In genomic region chr18:69785466-69785865, GRCh38 we compare ENCODE assay signal across 25 cellular contexts.
"Had no signal": no experiment of that assay in that cellular context is flagged by ENCODE, and none has a peak within 500 bp of the region (broad histone marks: within the 10 kb centered on the region; RNA-seq: fewer than 3 reads in every experiment).

No MANE protein-coding gene starts in this region.

- DNase-seq: activated CD4-positive, alpha-beta T cell treated with anti-CD3 and anti-CD28 coated beads for 1 hour; activated CD4-positive, alpha-beta T cell treated with anti-CD3 and anti-CD28 coated beads, Interleukin-2, amount 50 U/mL, for 1 hour; activated CD8-positive, alpha-beta T cell treated with anti-CD3 and anti-CD28 coated beads, Interleukin-2, amount 10 ng/mL, durations not matched to agents 7 days and 5 days; activated gamma-delta T cell; activated naive CD4-positive, alpha-beta T cell treated with anti-CD3 and anti-CD28 coated beads, Interleukin-2, amount 50 U/mL, for 16 hours; activated naive CD8-positive, alpha-beta T cell treated with anti-CD3 and anti-CD28 coated beads, Interleukin-2, amount 50 U/mL, for 24 hours; aorta; foreskin melanocyte; hippocampal formation; left ventricle myocardium inferior; naive thymus-derived CD8-positive, alpha-beta T cell; ovary; psoas muscle; right cardiac atrium; stimulated activated CD4-positive, alpha-beta T cell treated with anti-CD3 and anti-CD28 coated beads, Interleukin-4, amount 100 ng/mL, for 24 hours; stimulated activated naive CD4-positive, alpha-beta T cell treated with Interleukin-2 at 50 U/mL for 16 hours; T-helper 9 cell had no signal

- H3K9me3 ChIP-seq: left ventricle myocardium inferior, ovary, psoas muscle, thoracic aorta, vagina had no signal

- H3K4me3 ChIP-seq: cardiac muscle cell, left ventricle myocardium inferior, neural progenitor cell, ovary, psoas muscle, thoracic aorta, vagina had no signal

- H3K4me2 ChIP-seq: neural progenitor cell had no signal

- H3K4me1 ChIP-seq: left ventricle myocardium inferior, psoas muscle, vagina had no signal

- H3K36me3 ChIP-seq: cardiac muscle cell, left ventricle myocardium inferior, neural progenitor cell, ovary, thoracic aorta, vagina had no signal

- H3K9ac ChIP-seq: neural progenitor cell had no signal

- H3K4me1 Mint-ChIP-seq: mesothelial cell of epicardium; naive thymus-derived CD8-positive, alpha-beta T cell had no signal

- H3K27me3 ChIP-seq: cardiac muscle cell, neural progenitor cell, ovary, vagina had no signal

- H2AFZ ChIP-seq: neural progenitor cell had no signal

- H3K27ac Mint-ChIP-seq: activated CD8-positive, alpha-beta T cell treated with anti-CD3 and anti-CD28 coated beads, Interleukin-2, amount 10 ng/mL, durations not matched to agents 7 days and 5 days; activated naive CD8-positive, alpha-beta T cell treated with anti-CD3 and anti-CD28 coated beads, Interleukin-2, amount 50 U/mL, for 24 hours; activated T-helper 1 cell treated with anti-CD3 and anti-CD28 coated beads, Interleukin-12 subunit alpha, Interleukin-12 subunit beta, Interleukin-2, Interleukin-4 antibody, amounts not matched to agents 30 ng/mL and 10 ng/mL and 1 ng/mL, durations not matched to agents 14 hours and 24 hours and 36 hours; mesothelial cell of epicardium; naive thymus-derived CD8-positive, alpha-beta T cell; neural progenitor cell; type B pancreatic cell had no signal

- H3K27ac ChIP-seq: cardiac muscle cell, epithelial cell of prostate, left ventricle myocardium inferior, neural progenitor cell, ovary, psoas muscle, thoracic aorta, vagina had no signal

- H3K27me3 Mint-ChIP-seq: activated naive CD8-positive, alpha-beta T cell treated with anti-CD3 and anti-CD28 coated beads, Interleukin-2, amount 50 U/mL, for 24 hours; type B pancreatic cell had no signal

- H3K9me3 Mint-ChIP-seq: activated naive CD8-positive, alpha-beta T cell treated with anti-CD3 and anti-CD28 coated beads, Interleukin-2, amount 50 U/mL, for 24 hours; activated T-helper 1 cell treated with anti-CD3 and anti-CD28 coated beads, Interleukin-12 subunit alpha, Interleukin-12 subunit beta, Interleukin-2, Interleukin-4 antibody, amounts not matched to agents 30 ng/mL and 10 ng/mL and 1 ng/mL, durations not matched to agents 14 hours and 24 hours and 36 hours; mesothelial cell of epicardium; naive thymus-derived CD8-positive, alpha-beta T cell; neural progenitor cell; type B pancreatic cell had no signal

- H3K4me3 Mint-ChIP-seq: activated CD8-positive, alpha-beta T cell treated with anti-CD3 and anti-CD28 coated beads, Interleukin-2, amount 10 ng/mL, durations not matched to agents 7 days and 5 days; activated naive CD8-positive, alpha-beta T cell treated with anti-CD3 and anti-CD28 coated beads, Interleukin-2, amount 50 U/mL, for 24 hours; activated T-helper 1 cell treated with anti-CD3 and anti-CD28 coated beads, Interleukin-12 subunit alpha, Interleukin-12 subunit beta, Interleukin-2, Interleukin-4 antibody, amounts not matched to agents 30 ng/mL and 10 ng/mL and 1 ng/mL, durations not matched to agents 14 hours and 24 hours and 36 hours; mesothelial cell of epicardium; naive thymus-derived CD8-positive, alpha-beta T cell; neural progenitor cell; type B pancreatic cell had no signal

- H3K36me3 Mint-ChIP-seq: mesothelial cell of epicardium, neural progenitor cell, type B pancreatic cell had no signal
